ENCODE assay signal across 14 cellular contexts in the genomic region with DNA sequence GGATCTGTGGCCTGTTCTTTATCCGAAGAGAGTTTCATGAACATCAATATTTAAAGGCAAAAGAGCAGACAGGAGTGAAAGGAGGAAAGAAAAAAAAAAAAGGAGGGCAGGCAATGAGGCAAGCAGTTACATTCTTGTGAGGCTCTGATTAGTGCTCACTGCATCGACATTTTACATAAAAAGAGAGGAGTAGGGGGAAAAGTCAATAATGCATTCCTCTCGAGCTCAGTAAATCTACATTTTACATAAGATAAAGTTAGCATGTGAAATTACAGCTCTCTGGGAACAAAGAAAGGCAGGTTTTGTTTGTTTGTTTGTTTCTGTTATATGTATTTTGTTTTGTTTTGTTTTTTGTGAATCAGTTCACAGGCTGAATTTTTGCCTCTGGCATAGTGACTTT.
"Had no signal": no experiment of that assay in that cellular context is flagged by ENCODE, and none has a peak within 500 bp of the region (broad histone marks: within the 10 kb centered on the region; RNA-seq: fewer than 3 reads in every experiment).

No MANE protein-coding gene starts in this region.

- H3K27ac ChIP-seq: ascending aorta, cardiac muscle cell, gastroesophageal sphincter, left lung, sigmoid colon, upper lobe of left lung had no signal

- H3K4me1 ChIP-seq: left lung had no signal

- H3K9me3 ChIP-seq: ascending aorta, gastroesophageal sphincter, left lung, sigmoid colon, upper lobe of left lung had no signal

- H3K4me3 ChIP-seq: ascending aorta, cardiac muscle cell, gastroesophageal sphincter, left lung, sigmoid colon, upper lobe of left lung had no signal

- DNase-seq: activated CD4-positive, alpha-beta T cell treated with anti-CD3 and anti-CD28 coated beads for 1 hour; activated CD4-positive, alpha-beta T cell treated with anti-CD3 and anti-CD28 coated beads, Interleukin-2, amount 50 U/mL, for 48 hours; activated naive CD4-positive, alpha-beta T cell treated with anti-CD3 and anti-CD28 coated beads, Interleukin-2, amount 10 ng/mL, durations not matched to agents 7 days and 5 days; kidney; left lung; natural killer cell; sigmoid colon; stimulated activated CD4-positive, alpha-beta T cell treated with anti-CD3 and anti-CD28 coated beads, Interleukin-1b, Interleukin-23, amount 100 ng/mL, for 48 hours; stimulated activated naive CD8-positive, alpha-beta T cell treated with anti-CD3 and anti-CD28 coated beads, Interleukin-15, amount 100 ng/mL, for 72 hours; upper lobe of left lung had no signal

- H3K36me3 ChIP-seq: ascending aorta, cardiac muscle cell, gastroesophageal sphincter, left lung, sigmoid colon, upper lobe of left lung had no signal

- ATAC-seq: activated T-helper 17 cell treated with anti-CD3 and anti-CD28 coated beads, Interleukin-2, amount 50 U/mL, for 72 hours; gastroesophageal sphincter; left lung; natural killer cell; stimulated activated naive CD8-positive, alpha-beta T cell treated with anti-CD3 and anti-CD28 coated beads, Interleukin-15, amount 100 ng/mL, for 72 hours had no signal

- H3K27me3 ChIP-seq: ascending aorta, cardiac muscle cell, gastroesophageal sphincter, left lung, sigmoid colon, upper lobe of left lung had no signal
